13 cellular contexts compared by ENCODE assay signal in genomic region chr9:111016046-111017026, GRCh38. TPM values are rescaled to one million over a fixed set of nuclear protein-coding genes. Genes with fewer than 3 reads are reported as not detected.
A peak's percentile ranks its signal among the peaks of the same experiment; 100 is the strongest.
DNase-seq lines count a peak whose midpoint lies in the region; ATAC-seq, FAIRE-seq and TF ChIP-seq lines count a peak whose summit lies in the region.
"Had no signal": no experiment of that assay in that cellular context is flagged by ENCODE, and none has a peak within 500 bp of the region (broad histone marks: within the 10 kb centered on the region; RNA-seq: fewer than 3 reads in every experiment).

No MANE protein-coding gene starts in this region.

- no peak for FAIRE-seq in frontal cortex (lab: Jason Lieb, UNC)

- TF ChIP-seq CTCF in A673 (conservative IDR thresholded peaks at IDR 0.05; ENCODE audit: low read depth, low read length), result no peak
- no peak for TF ChIP-seq CTCF in fibroblast of pulmonary artery (IDR thresholded peaks at IDR 0.05; ENCODE audit: low read length, missing control alignments)

- H3F3A ChIP-seq in GM23248 (ENCODE audit: insufficient read depth), result peaks cover 11% of the 10 kb centered on the region; the same call in 1 of the 2 replicates

- no peak for ATAC-seq in naive thymus-derived CD8-positive, alpha-beta T cell

- H2AFZ ChIP-seq in GM23248, result no peak overlapping the region

- 0 out of 2 replicates have a peak, but pooled peaks cover 13% of the 10 kb centered on the region for H4K20me1 ChIP-seq in GM23248 (ENCODE audit: insufficient read depth)

- peaks cover 36% of the 10 kb centered on the region for H3K4me1 ChIP-seq in A673 (ENCODE audit: insufficient read depth, low read length, poor library complexity, severe bottlenecking)
- H3K4me1 ChIP-seq in GM23248 (ENCODE audit: insufficient read depth), result peaks cover 35% of the 10 kb centered on the region

- H3K9me3 ChIP-seq in A673 (ENCODE audit: low read depth, low read length, poor library complexity, severe bottlenecking) (no peaks in the 10 kb centered on the region), GM23248 (ENCODE audit: low read depth) (no peaks in the 10 kb centered on the region)
- H3K9me3 ChIP-seq: tibial nerve had no signal

- H3K4me3 ChIP-seq in A673 (ENCODE audit: low read depth, low read length, poor library complexity, severe bottlenecking), result no peak overlapping the region
- no peak overlapping the region for H3K4me3 ChIP-seq in GM23248
- H3K4me3 ChIP-seq in fibroblast of pulmonary artery (replicated peaks; ENCODE audit: low read depth, low read length), result no peak overlapping the region
- H3K4me3 ChIP-seq: tibial nerve had no signal

- WGBS in GM23248 (ENCODE audit: low coverage in 1 of 2, low lambda C conversion rate in 2 of 2, missing lambda C conversion rate in 2 of 2), 2 experiments, result 42% methylated on average over 4 of the region's 4 CpGs

- peak; percentile 60 for DNase-seq in A673 (ENCODE audit: low spot score)
- peak; percentile 56 for DNase-seq in GM23248
- DNase-seq in SHP77 (lab: John Stamatoyannopoulos, UW), result peak; percentile 90 to 92
- peak; percentile 93 for DNase-seq in fibroblast of pulmonary artery (ENCODE audit: low read depth)
- DNase-seq in NCI-H1694 treated with DMSO at 0.1 percent for 48 hours (lab: John Stamatoyannopoulos, UW), result no peak
- no peak for DNase-seq in naive thymus-derived CD8-positive, alpha-beta T cell
- DNase-seq in frontal cortex (ENCODE audit: low spot score in 2 of 2), result no peak
- DNase-seq in cortex of kidney (lab: John Stamatoyannopoulos, UW), result no peak
- DNase-seq: amygdala had no signal

- no peak overlapping the region for H3K9ac ChIP-seq in GM23248

- peaks cover 0 to 7% (median 0%) of the 10 kb centered on the region in 5 donors for H3K27me3 Mint-ChIP-seq in naive thymus-derived CD8-positive, alpha-beta T cell

- peaks cover 100% of the 10 kb centered on the region for H3K79me2 ChIP-seq in GM23248 (ENCODE audit: insufficient read depth)

- no peak overlapping the region for H3K27ac Mint-ChIP-seq in naive thymus-derived CD8-positive, alpha-beta T cell
- H3K27ac Mint-ChIP-seq: progenitor cell of endocrine pancreas had no signal

- H3K4me1 Mint-ChIP-seq in naive thymus-derived CD8-positive, alpha-beta T cell, result peaks cover 0 to 2% (median 0%) of the 10 kb centered on the region in 4 donors

- intact Hi-C loops in A673 (cut with micrococcal nuclease; ENCODE audit: unreplicated experiment), result no loop called here

- POLR2A ChIA-PET in A673 (lab: Charles Lee; ENCODE audit: low non-redundant PET), result no interaction called here
- POLR2A ChIA-PET in naive thymus-derived CD8-positive, alpha-beta T cell (lab: Charles Lee), result no interaction called here

- CTCF ChIA-PET in A673 (lab: Charles Lee), result no interaction called here

- peaks cover 0 to 4% (median 0%) of the 10 kb centered on the region in 9 donors for H3K9me3 Mint-ChIP-seq in naive thymus-derived CD8-positive, alpha-beta T cell

- no peaks in the 10 kb centered on the region for H3K36me3 Mint-ChIP-seq in naive thymus-derived CD8-positive, alpha-beta T cell

- H3K27me3 ChIP-seq in A673 (replicated peaks; ENCODE audit: insufficient read depth, low read depth, low read length, poor library complexity), result no peaks in the 10 kb centered on the region
- H3K27me3 ChIP-seq in GM23248 (replicated peaks; ENCODE audit: insufficient read depth), result no peaks in the 10 kb centered on the region
- H3K27me3 ChIP-seq: tibial nerve had no signal

- no peak overlapping the region for H3K4me3 Mint-ChIP-seq in naive thymus-derived CD8-positive, alpha-beta T cell

- H3K4me2 ChIP-seq in GM23248 (ENCODE audit: unreplicated experiment), result no peak overlapping the region

- H3K27ac ChIP-seq in A673 (ENCODE audit: low read depth, low read length, poor library complexity, severe bottlenecking) (no peak overlapping the region), GM23248 (no peak overlapping the region)

- in situ Hi-C loops in GM23248 (cut with MboI), result no loop called here

- no peaks in the 10 kb centered on the region for H3K9me2 ChIP-seq in GM23248 (ENCODE audit: insufficient read depth)

- BruUV-seq in A673 (replicated peaks; lab: Mats Ljungman, UMichigan), result no TSS peak

- no peaks in the 10 kb centered on the region for H3K36me3 ChIP-seq in A673 (ENCODE audit: insufficient read depth, low read length, poor library complexity, severe bottlenecking)
- H3K36me3 ChIP-seq in GM23248 (ENCODE audit: low read depth), result no peaks in the 10 kb centered on the region

RNA-seq across cellular contexts. Expression of gene LPAR1, which starts 21.9 kb away (rescaled TPM):
- total RNA-seq in A673 (2021) (28.3 and 29.0 TPM in 2 replicates), frontal cortex (24.5 TPM)
- 90.3 and 90.8 TPM in 2 replicates for total RNA-seq in GM23248 (2014; rRNA removed; shearing (Covaris generic))
- 40.1 and 45.7 TPM in 2 replicates for polyA plus RNA-seq in GM23248 (2016; fragmentation: Nextera tagmentation; extraction: Ambion mirVana)
- not detected for total RNA-seq in naive thymus-derived CD8-positive, alpha-beta T cell
- not detected for polyA plus RNA-seq in naive thymus-derived CD8-positive, alpha-beta T cell
- total RNA-seq: HT-29, lung microvascular endothelial cell had no signal

Comparison
In these comparisons a context has a peak if more than half of its experiments do, and no peak if none do; other contexts are left out.
1. DNase-seq: peak in A673 (single experiment), GM23248 (single experiment), SHP77 (2 of 2) and fibroblast of pulmonary artery (single experiment); none in NCI-H1694 treated with DMSO at 0.1 percent for 48 hours (single experiment), naive thymus-derived CD8-positive, alpha-beta T cell (0 of 10), frontal cortex (0 of 2) and cortex of kidney (single experiment).
2. RNA of gene LPAR1, which starts 21.9 kb away (total RNA-seq): 90.3 to 90.8 TPM in GM23248, 28.3 to 29.0 TPM in A673 and 24.5 TPM in frontal cortex (single experiment); not detected in naive thymus-derived CD8-positive, alpha-beta T cell; every median in the first group is over 10 times any median in the second.